ENCODE assay signal across 8 cellular contexts in the genomic region with DNA sequence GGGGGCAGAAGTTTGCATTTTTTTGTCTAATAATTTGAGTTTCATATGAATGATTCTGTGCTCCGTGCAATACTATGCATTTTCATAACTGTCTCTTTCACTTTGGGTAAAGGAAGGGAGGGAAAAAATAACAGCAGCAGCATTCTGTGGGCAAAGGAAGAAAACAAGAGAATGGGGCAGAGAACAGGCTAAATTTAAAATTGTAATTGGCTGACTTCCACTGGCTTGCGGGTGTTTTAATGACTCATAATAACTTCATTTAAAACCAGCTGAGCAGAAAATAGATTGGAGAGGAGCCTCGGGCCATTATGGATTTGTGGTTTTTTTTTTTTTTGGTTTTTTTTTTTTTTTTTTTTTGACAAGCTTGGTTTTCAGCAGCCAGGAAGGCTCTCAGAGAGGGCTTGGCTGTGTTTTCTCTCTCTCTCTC.
A peak's percentile ranks its signal among the peaks of the same experiment; 100 is the strongest.
DNase-seq lines count a peak whose midpoint lies in the region; TF ChIP-seq lines count a peak whose summit lies in the region.

No MANE protein-coding gene starts in this region.

- WGBS in hepatocyte (ENCODE audit: low lambda C conversion rate, missing lambda C conversion rate) = 28% methylated on average over 3 of the region's 3 CpGs

- H3K27me3 Mint-ChIP-seq in stimulated activated naive CD8-positive, alpha-beta T cell treated with anti-CD3 and anti-CD28 coated beads, Interleukin-15, Interleukin-2, amounts not matched to agents 100 ng/mL and 50 ng/mL, for 24 hours = no peaks in the 10 kb centered on the region

- H3K4me2 ChIP-seq in hepatocyte = peak overlapping the region; percentile 43

- peaks cover 40% of the 10 kb centered on the region for H3K79me2 ChIP-seq in hepatocyte

- no peaks in the 10 kb centered on the region for H3K27me3 ChIP-seq in hepatocyte

- peaks cover 90% of the 10 kb centered on the region for H3K4me1 ChIP-seq in hepatocyte (ENCODE audit: insufficient read depth)

- H3K27ac ChIP-seq in angular gyrus (ENCODE audit: low read depth, low read length) (peak overlapping the region; percentile 100), hepatocyte (peak overlapping the region; percentile 96)

- no peaks in the 10 kb centered on the region for H3K9me2 ChIP-seq in hepatocyte (replicated peaks; ENCODE audit: insufficient read depth)

- no peaks in the 10 kb centered on the region for H3K36me3 Mint-ChIP-seq in stimulated activated naive CD8-positive, alpha-beta T cell treated with anti-CD3 and anti-CD28 coated beads, Interleukin-15, Interleukin-2, amounts not matched to agents 100 ng/mL and 50 ng/mL, for 24 hours (ENCODE audit: low read depth)

- H3K4me3 Mint-ChIP-seq in stimulated activated naive CD8-positive, alpha-beta T cell treated with anti-CD3 and anti-CD28 coated beads, Interleukin-15, Interleukin-2, amounts not matched to agents 100 ng/mL and 50 ng/mL, for 24 hours = peak overlapping the region; percentile 57

- H3K36me3 ChIP-seq in hepatocyte (replicated peaks; ENCODE audit: insufficient read depth, low read depth) = no peaks in the 10 kb centered on the region

- peaks cover 90% of the 10 kb centered on the region for H3K4me1 Mint-ChIP-seq in stimulated activated naive CD8-positive, alpha-beta T cell treated with anti-CD3 and anti-CD28 coated beads, Interleukin-15, Interleukin-2, amounts not matched to agents 100 ng/mL and 50 ng/mL, for 24 hours (ENCODE audit: low read depth)

- H3K9me3 Mint-ChIP-seq in stimulated activated naive CD8-positive, alpha-beta T cell treated with anti-CD3 and anti-CD28 coated beads, Interleukin-15, Interleukin-2, amounts not matched to agents 100 ng/mL and 50 ng/mL, for 24 hours = no peaks in the 10 kb centered on the region

- H3K4me3 ChIP-seq in hepatocyte = no peak overlapping the region

- H3K27ac Mint-ChIP-seq in stimulated activated naive CD8-positive, alpha-beta T cell treated with anti-CD3 and anti-CD28 coated beads, Interleukin-15, Interleukin-2, amounts not matched to agents 100 ng/mL and 50 ng/mL, for 24 hours = peak overlapping the region; percentile 87

- H4K20me1 ChIP-seq in hepatocyte (ENCODE audit: insufficient read depth, poor library complexity, severe bottlenecking) = no peaks in the 10 kb centered on the region

- DNase-seq in NCI-H2227 (lab: John Stamatoyannopoulos, UW; ENCODE audit: unreplicated experiment) (peak; percentile 27), NCI-H2227 treated with DMSO at 0.1 percent for 48 hours (lab: John Stamatoyannopoulos, UW) (no peak), NCI-H226 (peak; percentile 43), hepatocyte (ENCODE audit: low spot score) (peak; percentile 45), GOT3 (lab: John Stamatoyannopoulos, UW) (no peak)
- no peak for DNase-seq in effector CD4-positive, alpha-beta T cell

- no peak overlapping the region for H2AFZ ChIP-seq in hepatocyte

- H3K9me3 ChIP-seq in hepatocyte (ENCODE audit: low read depth) = no peaks in the 10 kb centered on the region

- no peak for TF ChIP-seq CTCF in hepatocyte (IDR thresholded peaks at IDR 0.05; ENCODE audit: poor library complexity)

Comparison
In these comparisons a context has a peak if more than half of its experiments do, and no peak if none do; other contexts are left out.
1. DNase-seq: peak in NCI-H2227 (single experiment), NCI-H226 (single experiment) and hepatocyte (single experiment); none in NCI-H2227 treated with DMSO at 0.1 percent for 48 hours (single experiment), GOT3 (single experiment) and effector CD4-positive, alpha-beta T cell (single experiment).